22 cellular contexts compared by ENCODE assay signal in genomic region chr2:55391155-55391554, GRCh38. TPM values are rescaled to one million over a fixed set of nuclear protein-coding genes. Genes with fewer than 3 reads are reported as not detected.
DNase-seq lines count a peak whose midpoint lies in the region; ATAC-seq, FAIRE-seq and TF ChIP-seq lines count a peak whose summit lies in the region.
"Had no signal": no experiment of that assay in that cellular context is flagged by ENCODE, and none has a peak within 500 bp of the region (broad histone marks: within the 10 kb centered on the region; RNA-seq: fewer than 3 reads in every experiment).

No MANE protein-coding gene starts in this region.

- no peak overlapping the region for H2BK15ac ChIP-seq in mesendoderm (replicated peaks; ENCODE audit: low read depth)

- H4K20me1 ChIP-seq in K562 (replicated peaks; ENCODE audit: control insufficient read depth, insufficient read depth, low read length), result no peaks in the 10 kb centered on the region

- H3K27me3 Mint-ChIP-seq in CD14-positive monocyte (ENCODE audit: low read depth in 3 of 3), result no peaks in the 10 kb centered on the region
- H3K27me3 Mint-ChIP-seq: CD4-positive, alpha-beta memory T cell had no signal

- peaks cover 30% of the 10 kb centered on the region for H3K79me2 ChIP-seq in K562 (ENCODE audit: control insufficient read depth, insufficient read depth, low read length)
- peaks cover 4% of the 10 kb centered on the region for H3K79me2 ChIP-seq in mesendoderm (ENCODE audit: control insufficient read depth, insufficient read depth, low read length)

- H4K8ac ChIP-seq in mesendoderm (ENCODE audit: low read depth, low read length), result no peak overlapping the region

- H3K9me3 Mint-ChIP-seq in CD14-positive monocyte, result no peaks in the 10 kb centered on the region

- DNase-seq in CD14-positive monocyte (ENCODE audit: low spot score) (no peak), LoVo (ENCODE audit: low spot score) (peak; percentile 33), K562 (ENCODE audit: extremely low read depth in 1 of 4, low spot score in 3 of 4) (peak; percentile 21 to 81 (median 44)), mesendoderm (peak; percentile 4), ureter (ENCODE audit: low spot score) (no peak), NCI-H2227 treated with DMSO at 0.1 percent for 48 hours (lab: John Stamatoyannopoulos, UW) (no peak)
- DNase-seq: CD4-positive, alpha-beta memory T cell; MG63; NCI-H1092 treated with DMSO at 0.1 percent for 48 hours; NCI-H146; NCI-H2081; NCI-H446 treated with DMSO at 0.1 percent for 48 hours; NCI-H69; NK-92 treated with Interleukin-12 subunit alpha and Interleukin-12 subunit beta, amount 100 ng/mL, for 24 hours; Right ventricle myocardium superior had no signal

- no peak overlapping the region for H2AK5ac ChIP-seq in mesendoderm (ENCODE audit: low read length)

- H3K23ac ChIP-seq in mesendoderm (ENCODE audit: low read length), result no peak overlapping the region

- H3K9me1 ChIP-seq in K562 (ENCODE audit: control insufficient read depth, insufficient read depth, low read length), result no peaks in the 10 kb centered on the region

- TF ChIP-seq CTCF in CD14-positive monocyte (IDR thresholded peaks at IDR 0.05) (no peak), K562 (IDR thresholded peaks at IDR 0.05 in 2 of 3, conservative IDR thresholded peaks at IDR 0.05 in 1 of 3; ENCODE audit: insufficient read depth in 2 of 3, low read depth in 1 of 3, low read length in 3 of 3) (no peak)

- peak overlapping the region in 4 of 7 donors; percentile 45 to 80 (median 63) for H3K27ac Mint-ChIP-seq in CD14-positive monocyte
- H3K27ac Mint-ChIP-seq: CD4-positive, alpha-beta memory T cell had no signal

- BruUV-seq in K562 (replicated peaks; lab: Mats Ljungman, UMichigan), result no TSS peak

- H3K4me2 ChIP-seq in K562 (ENCODE audit: insufficient read depth, low read length) (peak overlapping the region; percentile 2; the same call in 1 of the 2 replicates), mesendoderm (ENCODE audit: low read length) (no peak overlapping the region)
- H3K4me2 ChIP-seq: KMS-11 had no signal

- WGBS in K562 (ENCODE audit: insufficient coverage, low coverage, missing lambda C conversion rate), result 3% methylated on average over 2 of the region's 2 CpGs
- no CpG with 5 or more reads among the region's 2 CpGs for WGBS in mesendoderm (ENCODE audit: extremely low coverage, insufficient coverage, low lambda C conversion rate)

- no peak overlapping the region for H4K5ac ChIP-seq in mesendoderm (ENCODE audit: low read length)

- 0 out of 2 replicates have a peak, but pooled peaks have one; percentile 18 for TF ChIP-seq EP300 in K562 (IDR thresholded peaks at IDR 0.05; ENCODE audit: low read length)

- no peak overlapping the region for H2BK5ac ChIP-seq in mesendoderm (ENCODE audit: low read length)

- H3K36me3 Mint-ChIP-seq in CD14-positive monocyte, result peaks cover 13 to 27% of the 10 kb centered on the region in 2 donors

- in situ Hi-C loops in K562 (cut with MboI), result no loop called here

- peak; percentile 90 for ATAC-seq in K562
- ATAC-seq in HG02973 (IDR thresholded peaks at IDR 0.05; ENCODE audit: unreplicated experiment), result no peak
- ATAC-seq: SK-N-SH treated with all-trans-retinoic acid at 6 μM for 48 hours had no signal

- H2AFZ ChIP-seq in K562 (ENCODE audit: low read depth, low read length), result no peak overlapping the region

- intact Hi-C loops in CD14-positive monocyte (cut with micrococcal nuclease), result no loop called here
- intact Hi-C loops in K562 (cut with micrococcal nuclease), result no loop called here

- CTCF ChIA-PET in K562 (lab: Yijun Ruan, JAX; ENCODE audit: low intra/inter-chr PET ratio), result no interaction called here

- TF ChIP-seq POLR2A in K562 (conservative IDR thresholded peaks at IDR 0.05), result no peak

- H3K9ac ChIP-seq in K562 (ENCODE audit: insufficient read depth in 1 of 2, low read depth in 2 of 2, low read length in 2 of 2) (no peak overlapping the region), mesendoderm (ENCODE audit: low read length) (no peak overlapping the region)
- H3K9ac ChIP-seq: KMS-11 had no signal

- H3K4me1 ChIP-seq in K562 (replicated peaks in 1 of 2; ENCODE audit: control insufficient read depth in 2 of 2, insufficient read depth in 2 of 2, low read length in 2 of 2), result peaks cover 0 to 21% of the 10 kb centered on the region in 2 experiments; a peak in 2 of 5 replicates
- no peaks in the 10 kb centered on the region for H3K4me1 ChIP-seq in mesendoderm (ENCODE audit: control insufficient read depth, low read depth, low read length)

- no peaks in the 10 kb centered on the region for H3K27me3 ChIP-seq in K562 (ENCODE audit: control insufficient read depth in 2 of 2, insufficient read depth in 2 of 2, low read length in 2 of 2)
- H3K27me3 ChIP-seq in mesendoderm (ENCODE audit: insufficient read depth, low read length, poor library complexity), result no peaks in the 10 kb centered on the region
- H3K27me3 ChIP-seq: MG63 had no signal

- no peak overlapping the region for H2BK120ac ChIP-seq in mesendoderm (ENCODE audit: low read depth, low read length)

- peak; percentile 90 for FAIRE-seq in K562 (lab: Jason Lieb, UNC)
- FAIRE-seq: A204.1, GM12892, H1, RCC 7860 had no signal

- H3K4me3 Mint-ChIP-seq in CD14-positive monocyte, result no peak overlapping the region
- H3K4me3 Mint-ChIP-seq: CD4-positive, alpha-beta memory T cell had no signal

- H3K4me3 ChIP-seq in K562 (no peak overlapping the region), mesendoderm (ENCODE audit: low read length) (no peak overlapping the region)
- H3K4me3 ChIP-seq: MG63 had no signal

- POLR2A ChIA-PET in K562 (lab: Yijun Ruan, JAX), result interaction anchor here (0.5 to 2.7 kb wide), 10 partner anchors 9 to 422 kb away, joined by 3 to 8 read pairs (median 4); partner anchors contain the start of genes CCDC88A and CFAP36

- H3K9me3 ChIP-seq in K562 (replicated peaks; ENCODE audit: control insufficient read depth, insufficient read depth, low read depth, low read length), result no peaks in the 10 kb centered on the region

- TF ChIP-seq RAD21 in K562 (CRISPR knock-in tag; conservative IDR thresholded peaks at IDR 0.05 in 1 of 2, IDR thresholded peaks at IDR 0.05 in 1 of 2), result no peak

- H3K4ac ChIP-seq in mesendoderm (ENCODE audit: low read depth, low read length), result no peak overlapping the region

- H3K27ac ChIP-seq in K562 (ENCODE audit: extremely low read depth, low read depth, low read length) (peak overlapping the region; percentile 65; the same call in 2 of the 3 replicates), mesendoderm (ENCODE audit: low read depth, low read length) (no peak overlapping the region)
- H3K27ac ChIP-seq: KMS-11 had no signal

- no peak overlapping the region for H3K18ac ChIP-seq in mesendoderm (ENCODE audit: low read length)

- peaks cover 37% of the 10 kb centered on the region for H3K4me1 Mint-ChIP-seq in CD14-positive monocyte

- peaks cover 2% of the 10 kb centered on the region for H3K79me1 ChIP-seq in mesendoderm (ENCODE audit: low read length)

- H3K36me3 ChIP-seq in K562 (ENCODE audit: control insufficient read depth, insufficient read depth, low read length) (peaks cover 6% of the 10 kb centered on the region; the same call in 1 of the 3 replicates), mesendoderm (ENCODE audit: control insufficient read depth, insufficient read depth, low read length) (no peaks in the 10 kb centered on the region)
- H3K36me3 ChIP-seq: MG63 had no signal

- no peak overlapping the region for H3K56ac ChIP-seq in mesendoderm (ENCODE audit: low read length)

TF ChIP-seq in K562, 482 proteins besides CTCF, POLR2A, EP300 and RAD21 (continues in another document):
- 0 out of 4 replicates have a peak, but pooled peaks of 1 of the 2 experiments have one; percentile 24 for TF ChIP-seq HDAC1 (IDR thresholded peaks at IDR 0.05)
- TF ChIP-seq JUND (IDR thresholded peaks at IDR 0.05; ENCODE audit: borderline replicate concordance, low read depth, low read length), result peak; percentile 56; the same call in 1 of the 2 replicates
- no peak for TF ChIP-seq JUND (tag; IDR thresholded peaks at IDR 0.05; ENCODE audit: borderline replicate concordance, low read depth, low read length)
- peak; percentile 67; the same call in 1 of the 2 replicates for TF ChIP-seq TRIM28 (IDR thresholded peaks at IDR 0.05)
- TF ChIP-seq NFIC (IDR thresholded peaks at IDR 0.05), result peak; percentile 89
- peak; percentile 42 for TF ChIP-seq ARHGAP35 (IDR thresholded peaks at IDR 0.05; ENCODE audit: partially characterized antibody)
- TF ChIP-seq SRSF1 (IDR thresholded peaks at IDR 0.05; ENCODE audit: low read depth, low read length), result no peak
- peak in 1 of 2 experiments; percentile 64; a peak in 1 of 4 replicates for TF ChIP-seq RCOR1 (IDR thresholded peaks at IDR 0.05; ENCODE audit: borderline replicate concordance in 1 of 2, low read depth in 2 of 2, low read length in 2 of 2)
- TF ChIP-seq MYBL2 (IDR thresholded peaks at IDR 0.05; ENCODE audit: low read depth), result peak; percentile 37; the same call in 1 of the 2 replicates
- no peak for TF ChIP-seq MYBL2 (CRISPR knock-in tag; IDR thresholded peaks at IDR 0.05; ENCODE audit: borderline replicate concordance)
- 0 out of 4 replicates have a peak, but pooled peaks of 1 of the 2 experiments have one; percentile 60 for TF ChIP-seq CSDE1 (IDR thresholded peaks at IDR 0.05)
- no peak for TF ChIP-seq ZNF124 (CRISPR knock-in tag; IDR thresholded peaks at IDR 0.05)

RNA-seq across cellular contexts. Expression of gene CCDC88A, which starts 28.5 kb away (rescaled TPM):
- polyA plus RNA-seq in CD14-positive monocyte, result 10 to 100 TPM in 1 of 2 donors, 1 to 10 TPM in 1; 9.9 to 17.9 TPM
- 92.0 and 356 TPM in 2 replicates for total RNA-seq in K562 (2011; cell fraction: chromatin; rRNA removed; ENCODE audit: low replicate concordance)
- total RNA-seq in K562 (2011; cell fraction: nucleolus; rRNA removed), result 44.2 and 71.7 TPM in 2 replicates
- total RNA-seq in K562 (2011; cell fraction: nucleoplasm; rRNA removed), result 155 and 284 TPM in 2 replicates
- 43.9 and 50.8 TPM in 2 replicates for total RNA-seq in K562 (2014; rRNA removed)
- 98.2 and 102 TPM in 2 replicates for total RNA-seq in K562 (2014; rRNA removed; fragmentation: Illumina TruSeq; extraction: Trizol)
- 88.3 and 102 TPM in 2 replicates for total RNA-seq in K562 (2015; rRNA removed; fragmentation: Illumina TruSeq; extraction: Trizol)
- 65.6 and 68.8 TPM in 2 replicates for total RNA-seq in K562 (2021)
- polyA plus RNA-seq in K562 (2011; rRNA removed), result 63.8 and 71.5 TPM in 2 replicates
- 15.1 and 24.2 TPM in 2 replicates for polyA plus RNA-seq in K562 (2011; cell fraction: cytosol; rRNA removed)
- 61.4 and 72.4 TPM in 2 replicates for polyA plus RNA-seq in K562 (2011; cell fraction: nucleus; rRNA removed)
- 32.7 and 34.8 TPM in 2 replicates for polyA plus RNA-seq in K562 (2012)
- polyA plus RNA-seq in K562 (2014; fragmentation: Illumina TruSeq; extraction: Trizol), result 45.6 and 55.6 TPM in 2 replicates
- polyA plus RNA-seq in K562 (2014; fragmentation: Nextera tagmentation; extraction: Ambion mirVana), result 10 to 100 TPM; 29.3 to 30.3 TPM
- 30.5 and 33.5 TPM in 2 replicates for polyA plus RNA-seq in K562 (2014; rRNA removed)
- 209 and 231 TPM in 2 replicates for polyA minus RNA-seq in K562 (2011; rRNA and poly(A)+ RNA removed)
- polyA minus RNA-seq in K562 (2011; cell fraction: cytosol; rRNA and poly(A)+ RNA removed), result 44.0 and 48.9 TPM in 2 replicates
- polyA minus RNA-seq in K562 (2011; cell fraction: nucleus; rRNA and poly(A)+ RNA removed), result 93.4 and 163 TPM in 2 replicates
- polyA plus RNA-seq in mesendoderm (2013, experiment 1 of 2), result 57.1 TPM
- 57.2 TPM for polyA plus RNA-seq in mesendoderm (2013, experiment 2 of 2)
- 51.0 TPM for total RNA-seq in ureter

Comparison
In these comparisons a context has a peak if more than half of its experiments do, and no peak if none do; other contexts are left out.
1. DNase-seq: peak in LoVo (single experiment), K562 (4 of 4) and mesendoderm (single experiment); none in CD14-positive monocyte (single experiment), ureter (single experiment) and NCI-H2227 treated with DMSO at 0.1 percent for 48 hours (single experiment).